ENCODE assay signal across 8 cellular contexts in genomic region chr15:83747050-83747717, GRCh38.
DNase-seq lines count a peak whose midpoint lies in the region; TF ChIP-seq lines count a peak whose summit lies in the region.

No MANE protein-coding gene starts in this region.

- H3K9me3 ChIP-seq in liver (ENCODE audit: control insufficient read depth in 4 of 4, low read length in 3 of 4) = no peaks in the 10 kb centered on the region

- H3K4me3 ChIP-seq in liver (ENCODE audit: low read depth in 1 of 3, low read length in 3 of 3) = no peak overlapping the region

- no peaks in the 10 kb centered on the region for H3K27me3 ChIP-seq in liver (ENCODE audit: control insufficient read depth in 4 of 4, insufficient read depth in 4 of 4, low read length in 3 of 4)

- H3K27ac ChIP-seq in liver (ENCODE audit: low read depth in 1 of 2, low read length in 2 of 2) = peak overlapping the region; percentile 25 to 42

- 56% methylated on average over 5 of the region's 5 CpGs for WGBS in liver

- peak; percentile 21 for DNase-seq in SIG-M5 treated with dmso at 0.1 percent for 504 hours (lab: John Stamatoyannopoulos, UW; ENCODE audit: unreplicated experiment)
- DNase-seq in SIG-M5 (lab: John Stamatoyannopoulos, UW) = no peak
- peak; percentile 17 for DNase-seq in cerebellar cortex (ENCODE audit: low spot score)
- DNase-seq in activated naive CD4-positive, alpha-beta T cell treated with Interleukin-2 at 50 U/mL for 16 hours = no peak
- DNase-seq in NK-92 (lab: John Stamatoyannopoulos, UW; ENCODE audit: unreplicated experiment) = no peak
- DNase-seq in activated CD4-positive, alpha-beta T cell treated with anti-CD3 and anti-CD28 coated beads, Interleukin-2, amount 50 U/mL, for 4 hours = no peak
- no peak for DNase-seq in SK-N-DZ (ENCODE audit: low spot score)

- TF ChIP-seq CTCF in liver (IDR thresholded peaks at IDR 0.05; ENCODE audit: low read depth, low read length, missing input control) = peak; percentile 38

- H3K4me1 ChIP-seq in liver (ENCODE audit: control insufficient read depth in 4 of 4, insufficient read depth in 4 of 4, low read length in 3 of 4) = peaks cover 0 to 8% (median 3%) of the 10 kb centered on the region in 4 donors

- H3K36me3 ChIP-seq in liver (ENCODE audit: control insufficient read depth in 4 of 4, insufficient read depth in 3 of 4, low read depth in 1 of 4, low read length in 3 of 4) = no peaks in the 10 kb centered on the region

- peak; percentile 81 to 82 for TF ChIP-seq RAD21 in liver (IDR thresholded peaks at IDR 0.05)

- H3K9ac ChIP-seq in liver (ENCODE audit: low read depth in 1 of 2, low read length in 2 of 2) = no peak overlapping the region

TF ChIP-seq in liver, 16 proteins besides CTCF, POLR2A, EP300 and RAD21:
- TF ChIP-seq FOXA2 (IDR thresholded peaks at IDR 0.05) (no peak), REST (IDR thresholded peaks at IDR 0.05) (no peak), YY1 (IDR thresholded peaks at IDR 0.05) (peak; percentile 43), GABPA (IDR thresholded peaks at IDR 0.05 in 1 of 2, conservative IDR thresholded peaks at IDR 0.05 in 1 of 2) (peak; percentile 10 to 27), HNF4G (IDR thresholded peaks at IDR 0.05) (no peak), TAF1 (conservative IDR thresholded peaks at IDR 0.05) (no peak), NR2F2 (IDR thresholded peaks at IDR 0.05) (peak; percentile 12), SP1 (IDR thresholded peaks at IDR 0.05) (peak; percentile 31)
- TF ChIP-seq, protein P1, sequence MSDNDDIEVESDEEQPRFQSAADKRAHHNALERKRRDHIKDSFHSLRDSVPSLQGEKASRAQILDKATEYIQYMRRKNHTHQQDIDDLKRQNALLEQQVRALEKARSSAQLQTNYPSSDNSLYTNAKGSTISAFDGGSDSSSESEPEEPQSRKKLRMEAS (IDR thresholded peaks at IDR 0.05) = peak; percentile 14
- TF ChIP-seq, protein P2, sequence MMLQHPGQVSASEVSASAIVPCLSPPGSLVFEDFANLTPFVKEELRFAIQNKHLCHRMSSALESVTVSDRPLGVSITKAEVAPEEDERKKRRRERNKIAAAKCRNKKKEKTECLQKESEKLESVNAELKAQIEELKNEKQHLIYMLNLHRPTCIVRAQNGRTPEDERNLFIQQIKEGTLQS (IDR thresholded peaks at IDR 0.05) = peak; percentile 20

Comparison
In these comparisons a context has a peak if more than half of its experiments do, and no peak if none do; other contexts are left out.
1. DNase-seq: peak in SIG-M5 treated with dmso at 0.1 percent for 504 hours (single experiment) and cerebellar cortex (single experiment); none in SIG-M5 (single experiment), activated naive CD4-positive, alpha-beta T cell treated with Interleukin-2 at 50 U/mL for 16 hours (single experiment), NK-92 (single experiment), activated CD4-positive, alpha-beta T cell treated with anti-CD3 and anti-CD28 coated beads, Interleukin-2, amount 50 U/mL, for 4 hours (0 of 2) and SK-N-DZ (single experiment).